In the genomic region with DNA sequence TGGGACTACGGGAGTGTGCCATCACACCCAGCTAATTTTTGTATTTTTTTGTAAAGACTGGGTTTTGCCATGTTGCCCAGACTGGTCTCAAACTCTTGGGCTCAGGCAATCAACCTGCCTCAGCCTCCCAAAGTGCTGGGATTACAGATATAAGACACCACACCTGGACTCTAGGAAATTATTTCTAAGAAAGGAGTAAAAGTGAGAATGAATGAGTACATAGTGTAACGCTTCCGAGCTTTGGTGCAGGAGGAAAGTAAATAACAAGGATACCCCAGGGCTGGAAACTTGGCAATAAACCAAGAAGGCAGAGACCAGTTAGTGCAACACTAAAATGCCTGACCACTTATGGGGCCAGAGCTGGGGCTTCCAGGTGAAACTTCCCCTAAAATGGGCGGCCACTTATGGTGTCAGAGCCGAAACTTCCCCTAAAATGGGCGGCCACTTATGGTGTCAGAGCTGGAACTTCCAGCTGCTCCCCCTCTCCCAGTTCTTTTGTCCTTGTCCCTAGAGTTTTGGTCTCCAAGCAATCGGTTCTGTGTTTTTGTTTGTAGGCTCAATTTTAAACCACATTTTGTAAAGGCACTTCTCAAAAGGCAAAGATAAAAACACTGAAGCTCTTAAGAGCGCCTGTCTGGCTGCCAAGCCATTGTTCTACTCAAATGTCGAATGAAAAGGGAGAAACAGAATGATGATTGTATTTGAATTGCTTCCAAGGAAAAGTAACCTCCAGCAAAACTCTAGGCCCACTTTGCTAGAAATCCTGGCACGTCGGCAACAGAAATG, we compare ENCODE assay signal across 11 cellular contexts.
DNase-seq lines count a peak whose midpoint lies in the region; ATAC-seq, FAIRE-seq and TF ChIP-seq lines count a peak whose summit lies in the region.
"Had no signal": no experiment of that assay in that cellular context is flagged by ENCODE, and none has a peak within 500 bp of the region (broad histone marks: within the 10 kb centered on the region; RNA-seq: fewer than 3 reads in every experiment).

No MANE protein-coding gene starts in this region.

- peak; percentile 59 to 72 for DNase-seq in NCI-H1930 (lab: John Stamatoyannopoulos, UW)
- DNase-seq in MCF 10A (ENCODE audit: unreplicated experiment): peak; percentile 80
- DNase-seq in left lung: no peak
- peak in 1 of 2 donors; percentile 18 for DNase-seq in tibial nerve (ENCODE audit: low spot score in 2 of 2)
- no peak for DNase-seq in naive thymus-derived CD8-positive, alpha-beta T cell
- no peak for DNase-seq in D721Med (ENCODE audit: insufficient read length, low spot score)
- DNase-seq: activated effector memory CD4-positive, alpha-beta T cell treated with anti-CD3 and anti-CD28 coated beads, Interleukin-2, amount 50 U/mL, for 16 hours; immature natural killer cell; RPMI8226 had no signal

- H3K4me3 ChIP-seq in left lung (no peak overlapping the region), tibial nerve (no peak overlapping the region)

- H3K27ac ChIP-seq in left lung (peak overlapping the region; percentile 60 to 66), tibial nerve (peak overlapping the region in 3 of 4 donors; percentile 23 to 75 (median 71))

- FAIRE-seq in D721Med (lab: Jason Lieb, UNC): no peak
- FAIRE-seq: GM12891 had no signal

- BruUV-seq in MCF 10A (replicated peaks; lab: Mats Ljungman, UMichigan): no TSS peak

- TF ChIP-seq CTCF in MCF 10A (IDR thresholded peaks at IDR 0.05; ENCODE audit: unreplicated experiment) (no peak), left lung (IDR thresholded peaks at IDR 0.05) (no peak), tibial nerve (IDR thresholded peaks at IDR 0.05) (no peak), D721Med (IDR thresholded peaks at IDR 0.05; ENCODE audit: insufficient read depth, missing control alignments) (no peak)

- no peaks in the 10 kb centered on the region for H3K9me3 ChIP-seq in left lung
- peaks cover 0 to 8% (median 0%) of the 10 kb centered on the region in 4 donors for H3K9me3 ChIP-seq in tibial nerve

- 24 to 26% methylated on average over 11 of the region's 11 CpGs for WGBS in tibial nerve, 2 donors

- no peak for TF ChIP-seq POLR2A in tibial nerve (IDR thresholded peaks at IDR 0.05)

- H3K4me1 ChIP-seq in left lung (peaks cover 0 to 16% of the 10 kb centered on the region in 2 donors), tibial nerve (peaks cover 0 to 16% (median 6%) of the 10 kb centered on the region in 4 donors)

- no peaks in the 10 kb centered on the region for H3K27me3 Mint-ChIP-seq in MCF 10A (ENCODE audit: insufficient read depth, unreplicated experiment)
- peaks cover 1 to 37% (median 25%) of the 10 kb centered on the region in 5 donors for H3K27me3 Mint-ChIP-seq in naive thymus-derived CD8-positive, alpha-beta T cell

- ATAC-seq in left lung (peak; percentile 71), GM18498 (IDR thresholded peaks at IDR 0.05; ENCODE audit: unreplicated experiment) (no peak)
- no peak for ATAC-seq in naive thymus-derived CD8-positive, alpha-beta T cell

- H3K27me3 ChIP-seq in left lung: no peaks in the 10 kb centered on the region
- no peaks in the 10 kb centered on the region for H3K27me3 ChIP-seq in tibial nerve

- peak overlapping the region; percentile 75 for H3K27ac Mint-ChIP-seq in MCF 10A (ENCODE audit: low read depth, unreplicated experiment)
- H3K27ac Mint-ChIP-seq in naive thymus-derived CD8-positive, alpha-beta T cell: no peak overlapping the region
- H3K27ac Mint-ChIP-seq: immature natural killer cell had no signal

- peaks cover 6% of the 10 kb centered on the region for H3K36me3 Mint-ChIP-seq in MCF 10A (ENCODE audit: insufficient read depth, unreplicated experiment)
- H3K36me3 Mint-ChIP-seq in naive thymus-derived CD8-positive, alpha-beta T cell: no peaks in the 10 kb centered on the region
- H3K36me3 Mint-ChIP-seq: immature natural killer cell had no signal

- no peak overlapping the region for H3K4me3 Mint-ChIP-seq in MCF 10A (ENCODE audit: unreplicated experiment)
- H3K4me3 Mint-ChIP-seq in naive thymus-derived CD8-positive, alpha-beta T cell: no peak overlapping the region
- H3K4me3 Mint-ChIP-seq: immature natural killer cell had no signal

- H3K9me3 Mint-ChIP-seq in MCF 10A (ENCODE audit: unreplicated experiment): no peaks in the 10 kb centered on the region
- H3K9me3 Mint-ChIP-seq in naive thymus-derived CD8-positive, alpha-beta T cell: no peaks in the 10 kb centered on the region
- H3K9me3 Mint-ChIP-seq: immature natural killer cell had no signal

- peak in 1 of 2 donors; percentile 22 for TF ChIP-seq EP300 in tibial nerve (IDR thresholded peaks at IDR 0.05)

- peaks cover 11% of the 10 kb centered on the region for H3K4me1 Mint-ChIP-seq in MCF 10A (ENCODE audit: insufficient read depth, unreplicated experiment)
- no peaks in the 10 kb centered on the region for H3K4me1 Mint-ChIP-seq in naive thymus-derived CD8-positive, alpha-beta T cell
- H3K4me1 Mint-ChIP-seq: immature natural killer cell had no signal

- H3K36me3 ChIP-seq in left lung (no peaks in the 10 kb centered on the region), tibial nerve (no peaks in the 10 kb centered on the region)

- CTCF ChIA-PET in MCF 10A (lab: Yijun Ruan, JAX): interaction anchor here (0.6 to 1.1 kb wide), 2 partner anchors 35 to 37 kb away, joined by 3 to 4 read pairs; no protein-coding TSS in a partner anchor

- POLR2A ChIA-PET in MCF 10A (lab: Yijun Ruan, JAX): interaction anchor here (1.0 to 3.8 kb wide), 7 partner anchors 9 to 65 kb away, joined by 3 to 29 read pairs (median 5); a partner anchor contains a TSS
- POLR2A ChIA-PET in naive thymus-derived CD8-positive, alpha-beta T cell (lab: Charles Lee): no interaction called here

- intact Hi-C loops in MCF 10A (cut with micrococcal nuclease): no loop called here
- intact Hi-C loops in left lung (cut with DNase I): no loop called here

Comparison
In these comparisons a context has a peak if more than half of its experiments do, and no peak if none do; other contexts are left out.
1. DNase-seq: peak in NCI-H1930 (2 of 2) and MCF 10A (single experiment); none in left lung (0 of 2), naive thymus-derived CD8-positive, alpha-beta T cell (0 of 10) and D721Med (single experiment).